ENCODE assay signal across 19 cellular contexts in the genomic region with DNA sequence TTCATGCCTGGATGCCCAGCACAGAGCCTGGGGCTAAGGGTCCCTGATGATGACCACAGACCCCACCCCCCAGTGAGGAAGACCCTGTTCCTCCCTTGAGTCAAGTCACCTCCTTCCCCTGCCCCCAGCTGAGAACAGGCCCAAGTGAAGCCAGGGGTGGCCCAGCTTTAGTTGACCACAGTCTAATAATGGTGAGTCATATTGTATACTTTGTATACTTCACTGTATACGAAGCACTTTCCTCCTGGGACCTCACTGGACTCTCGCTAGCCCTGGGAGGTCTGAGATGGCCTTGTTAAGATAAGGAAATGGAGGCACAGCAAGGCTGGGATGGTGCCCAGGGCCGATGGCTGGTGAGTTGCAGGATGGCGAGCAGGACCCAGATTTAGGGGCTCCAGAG. TPM values are rescaled to one million over a fixed set of nuclear protein-coding genes. Genes with fewer than 3 reads are reported as not detected.
DNase-seq lines count a peak whose midpoint lies in the region; ATAC-seq and TF ChIP-seq lines count a peak whose summit lies in the region.
"Had no signal": no experiment of that assay in that cellular context is flagged by ENCODE, and none has a peak within 500 bp of the region (broad histone marks: within the 10 kb centered on the region; RNA-seq: fewer than 3 reads in every experiment).

No MANE protein-coding gene starts in this region.

- POLR2A ChIA-PET in SK-N-SH (lab: Yijun Ruan, JAX): interaction anchor here (0.7 kb wide), 1 partner anchor 25 kb away, joined by 3 read pairs; no protein-coding TSS in a partner anchor
- POLR2A ChIA-PET in Panc1 (lab: Charles Lee): no interaction called here

- H3K4me3 ChIP-seq in SK-N-SH (ENCODE audit: low read depth in 2 of 2, low read length in 1 of 2): no peak overlapping the region
- no peak overlapping the region for H3K4me3 ChIP-seq in Panc1 (ENCODE audit: low read depth in 2 of 2, low read length in 2 of 2)
- no peak overlapping the region for H3K4me3 ChIP-seq in choroid plexus epithelial cell (ENCODE audit: low read depth, low read length)
- no peak overlapping the region for H3K4me3 ChIP-seq in thyroid gland (replicated peaks in 1 of 3)
- no peak overlapping the region for H3K4me3 ChIP-seq in SJCRH30
- H3K4me3 ChIP-seq: HAP-1, PC-9 had no signal

- H3K4me3 Mint-ChIP-seq in activated CD8-positive, alpha-beta memory T cell treated with anti-CD3 and anti-CD28 coated beads, Interleukin-2, amount 10 ng/mL, durations not matched to agents 7 days and 5 days: no peak overlapping the region

- H3K27me3 ChIP-seq in SK-N-SH (ENCODE audit: insufficient read depth) (no peaks in the 10 kb centered on the region), Panc1 (ENCODE audit: control insufficient read depth, insufficient read depth, low read length) (no peaks in the 10 kb centered on the region), thyroid gland (no peaks in the 10 kb centered on the region), SJCRH30 (peaks cover 3% of the 10 kb centered on the region; the same call in 1 of the 2 replicates)

- TF ChIP-seq CTCF in SK-N-SH (IDR thresholded peaks at IDR 0.05) (no peak), Panc1 (IDR thresholded peaks at IDR 0.05) (no peak), choroid plexus epithelial cell (conservative IDR thresholded peaks at IDR 0.05; ENCODE audit: low read depth, low read length) (no peak), thyroid gland (IDR thresholded peaks at IDR 0.05) (no peak)

- CTCF ChIA-PET in SK-N-SH (lab: Yijun Ruan, JAX) (interaction anchor here (1.0 to 2.8 kb wide), 5 partner anchors 9 to 194 kb away, joined by 3 to 11 read pairs (median 3); no protein-coding TSS in a partner anchor), Panc1 (lab: Charles Lee) (interaction anchor here (0.5 kb wide), 1 partner anchor 87 kb away, joined by 4 read pairs; no protein-coding TSS in a partner anchor)
- CTCF ChIA-PET in activated CD8-positive, alpha-beta memory T cell treated with anti-CD3 and anti-CD28 coated beads, Interleukin-2, amount 10 ng/mL, durations not matched to agents 7 days and 5 days (lab: Charles Lee): no interaction called here

- H3K9me3 ChIP-seq in SK-N-SH: no peaks in the 10 kb centered on the region
- no peaks in the 10 kb centered on the region for H3K9me3 ChIP-seq in Panc1 (ENCODE audit: control insufficient read depth, insufficient read depth, low read depth, low read length)
- H3K9me3 ChIP-seq in thyroid gland: no peaks in the 10 kb centered on the region
- no peaks in the 10 kb centered on the region for H3K9me3 ChIP-seq in SJCRH30 (replicated peaks)
- H3K9me3 ChIP-seq: HAP-1 had no signal

- no peaks in the 10 kb centered on the region for H3K9me3 Mint-ChIP-seq in activated CD8-positive, alpha-beta memory T cell treated with anti-CD3 and anti-CD28 coated beads, Interleukin-2, amount 10 ng/mL, durations not matched to agents 7 days and 5 days (ENCODE audit: low read depth)

- no peak for TF ChIP-seq POLR2A in thyroid gland (IDR thresholded peaks at IDR 0.05)

- no peaks in the 10 kb centered on the region for H3K9me2 ChIP-seq in SK-N-SH

- no peak for TF ChIP-seq EP300 in SK-N-SH (IDR thresholded peaks at IDR 0.05; ENCODE audit: borderline replicate concordance in 1 of 2, low read depth in 1 of 2, low read length in 1 of 2)

- intact Hi-C loops in Panc1 (cut with micrococcal nuclease; ENCODE audit: unreplicated experiment) (no loop called here), thyroid gland (cut with DNase I) (no loop called here)

- 43% methylated on average over 2 of the region's 4 CpGs for WGBS in SK-N-SH (ENCODE audit: low lambda C conversion rate)
- 87 to 100% methylated on average over 4 of the region's 4 CpGs for WGBS in thyroid gland, 2 donors

- H3K79me2 ChIP-seq in SK-N-SH (ENCODE audit: insufficient read depth): no peaks in the 10 kb centered on the region

- no TSS peak for BruUV-seq in Panc1 (replicated peaks; lab: Mats Ljungman, UMichigan)

- no peaks in the 10 kb centered on the region for H3K36me3 ChIP-seq in SK-N-SH (replicated peaks in 1 of 2; ENCODE audit: control insufficient read depth in 1 of 2, insufficient read depth in 2 of 2, low read length in 1 of 2)
- H3K36me3 ChIP-seq in Panc1 (ENCODE audit: control insufficient read depth, insufficient read depth, low read length): no peaks in the 10 kb centered on the region
- H3K36me3 ChIP-seq in thyroid gland: no peaks in the 10 kb centered on the region
- H3K36me3 ChIP-seq in SJCRH30: no peaks in the 10 kb centered on the region
- H3K36me3 ChIP-seq: HAP-1 had no signal

- H3K4me2 ChIP-seq in SK-N-SH: peak overlapping the region; percentile 15; the same call in 1 of the 2 replicates
- H3K4me2 ChIP-seq: PC-9 had no signal

- no peaks in the 10 kb centered on the region for H3K36me3 Mint-ChIP-seq in activated CD8-positive, alpha-beta memory T cell treated with anti-CD3 and anti-CD28 coated beads, Interleukin-2, amount 10 ng/mL, durations not matched to agents 7 days and 5 days

- H3K27ac ChIP-seq in SK-N-SH (ENCODE audit: low read depth in 2 of 2, low read length in 1 of 2) (no peak overlapping the region), Panc1 (ENCODE audit: low read length) (no peak overlapping the region), thyroid gland (peak overlapping the region; percentile 44 to 58 (median 50)), SJCRH30 (no peak overlapping the region)
- H3K27ac ChIP-seq: 22Rv1, PC-9 had no signal

- DNase-seq in SK-N-SH (no peak), Panc1 (ENCODE audit: low read depth, low spot score) (no peak), choroid plexus epithelial cell (ENCODE audit: low read depth) (peak; percentile 18), thyroid gland (no peak), SJCRH30 (no peak), DMS53 treated with DMSO at 0.1 percent for 48 hours (lab: John Stamatoyannopoulos, UW; ENCODE audit: unreplicated experiment) (no peak)
- DNase-seq in activated CD8-positive, alpha-beta memory T cell treated with anti-CD3 and anti-CD28 coated beads, Interleukin-2, amount 10 ng/mL, durations not matched to agents 7 days and 5 days: no peak
- DNase-seq: C1 segment of cervical spinal cord, DMS 273 treated with DMSO at 0.1 percent for 48 hours, KBM-7, NCI-H1417 treated with DMSO at 0.1 percent for 48 hours, NCI-H2029 treated with DMSO at 0.1 percent for 48 hours, NCI-H2171 treated with DMSO at 0.1 percent for 48 hours, NCI-H774, PC-9 had no signal

- peaks cover 3 to 31% of the 10 kb centered on the region in 2 experiments; a peak in 2 of 4 replicates for H3K4me1 ChIP-seq in SK-N-SH (ENCODE audit: control insufficient read depth in 1 of 2, insufficient read depth in 2 of 2, low read depth in 1 of 2, low read length in 1 of 2)
- H3K4me1 ChIP-seq in Panc1 (ENCODE audit: control insufficient read depth, insufficient read depth, low read length): peaks cover 14% of the 10 kb centered on the region
- H3K4me1 ChIP-seq in thyroid gland: peaks cover 30 to 46% of the 10 kb centered on the region in 2 donors
- H3K4me1 ChIP-seq in SJCRH30: peaks cover 36% of the 10 kb centered on the region
- H3K4me1 ChIP-seq: HAP-1 had no signal

- peaks cover 35% of the 10 kb centered on the region for H3K27me3 Mint-ChIP-seq in activated CD8-positive, alpha-beta memory T cell treated with anti-CD3 and anti-CD28 coated beads, Interleukin-2, amount 10 ng/mL, durations not matched to agents 7 days and 5 days

- no peak overlapping the region for H2AFZ ChIP-seq in SK-N-SH (ENCODE audit: low read depth)
- H2AFZ ChIP-seq: PC-9 had no signal

- in situ Hi-C loops in Panc1 (cut with HindIII; ENCODE audit: low pct_unique_long_range_greater_than_20kb, low sequenced_read_pairs): no loop called here

- H3K9ac ChIP-seq in SK-N-SH: no peak overlapping the region

- peaks cover 3% of the 10 kb centered on the region for H3K4me1 Mint-ChIP-seq in activated CD8-positive, alpha-beta memory T cell treated with anti-CD3 and anti-CD28 coated beads, Interleukin-2, amount 10 ng/mL, durations not matched to agents 7 days and 5 days

- no peaks in the 10 kb centered on the region for H4K20me1 ChIP-seq in SK-N-SH (ENCODE audit: insufficient read depth)

- ATAC-seq in SK-N-SH treated with all-trans-retinoic acid at 6 μM for 48 hours: no peak
- ATAC-seq in Panc1: 0 out of 2 replicates have a peak, but pooled peaks have one; percentile 27
- ATAC-seq in activated CD8-positive, alpha-beta memory T cell treated with anti-CD3 and anti-CD28 coated beads, Interleukin-2, amount 10 ng/mL, durations not matched to agents 7 days and 5 days: no peak
- ATAC-seq: Right ventricle myocardium inferior had no signal

- H3F3A ChIP-seq in SK-N-SH (replicated peaks; ENCODE audit: insufficient read depth): no peaks in the 10 kb centered on the region

- no peak overlapping the region for H3K27ac Mint-ChIP-seq in activated CD8-positive, alpha-beta memory T cell treated with anti-CD3 and anti-CD28 coated beads, Interleukin-2, amount 10 ng/mL, durations not matched to agents 7 days and 5 days

- no peak for TF ChIP-seq RAD21 in SK-N-SH (IDR thresholded peaks at IDR 0.05; ENCODE audit: low read length)

RNA-seq across cellular contexts. Expression of a gene that starts 3.7 kb away (rescaled TPM):
- polyA plus RNA-seq in SK-N-SH (2012; rRNA removed): 0.03 TPM in 2 replicates
- 0.05 and 0.06 TPM in 2 replicates for polyA plus RNA-seq in SK-N-SH (2012; cell fraction: cytosol; rRNA removed)
- 0.06 and 0.07 TPM in 2 replicates for polyA plus RNA-seq in SK-N-SH (2012; cell fraction: nucleus; rRNA removed)
- total RNA-seq in Panc1 (2021; ENCODE audit: unreplicated experiment) (0.51 TPM), thyroid gland (1 to 10 TPM in 3 of 4 donors, under 1 TPM in 1; 0.54 to 4.0 (median 3.8) TPM)
- polyA plus RNA-seq in Panc1 (2012; ENCODE audit: insufficient read length): 1.9 TPM
- 0.76 and 1.4 TPM in 2 replicates for total RNA-seq in SJCRH30 (2014; rRNA removed; shearing (Covaris generic))
- total RNA-seq in activated CD8-positive, alpha-beta memory T cell treated with anti-CD3 and anti-CD28 coated beads, Interleukin-2, amount 10 ng/mL, durations not matched to agents 7 days and 5 days: not detected

RNA-seq across cellular contexts. Expression of a gene that starts 45.8 kb away (rescaled TPM):
- polyA plus RNA-seq in SK-N-SH (2012; rRNA removed): 183 and 195 TPM in 2 replicates
- 76.2 and 109 TPM in 2 replicates for polyA plus RNA-seq in SK-N-SH (2012; cell fraction: cytosol; rRNA removed)
- polyA plus RNA-seq in SK-N-SH (2012; cell fraction: nucleus; rRNA removed): 446 and 520 TPM in 2 replicates
- 118 TPM for total RNA-seq in Panc1 (2021; ENCODE audit: unreplicated experiment)
- polyA plus RNA-seq in Panc1 (2012; ENCODE audit: insufficient read length): 169 TPM
- total RNA-seq in thyroid gland: 100 to 1,000 TPM in 1 of 4 donors, 10 to 100 TPM in 3; 62.3 to 130 (median 76.1) TPM
- 79.4 and 80.8 TPM in 2 replicates for total RNA-seq in SJCRH30 (2014; rRNA removed; shearing (Covaris generic))
- total RNA-seq in activated CD8-positive, alpha-beta memory T cell treated with anti-CD3 and anti-CD28 coated beads, Interleukin-2, amount 10 ng/mL, durations not matched to agents 7 days and 5 days: 10 to 100 TPM; 90.1 to 97.6 TPM

RNA-seq across cellular contexts. Expression of a gene that starts 57.6 kb away (rescaled TPM):
- polyA plus RNA-seq in SK-N-SH (2012; rRNA removed): 597 and 824 TPM in 2 replicates
- 313 and 507 TPM in 2 replicates for polyA plus RNA-seq in SK-N-SH (2012; cell fraction: cytosol; rRNA removed)
- polyA plus RNA-seq in SK-N-SH (2012; cell fraction: nucleus; rRNA removed): 180 and 321 TPM in 2 replicates
- total RNA-seq in Panc1 (2021; ENCODE audit: unreplicated experiment) (613 TPM), thyroid gland (100 to 1,000 TPM; 210 to 787 (median 471) TPM)
- 788 TPM for polyA plus RNA-seq in Panc1 (2012; ENCODE audit: insufficient read length)
- 597 and 702 TPM in 2 replicates for total RNA-seq in SJCRH30 (2014; rRNA removed; shearing (Covaris generic))
- 100 to 1,000 TPM; 445 to 484 TPM for total RNA-seq in activated CD8-positive, alpha-beta memory T cell treated with anti-CD3 and anti-CD28 coated beads, Interleukin-2, amount 10 ng/mL, durations not matched to agents 7 days and 5 days

Comparison
In these comparisons a context has a peak if more than half of its experiments do, and no peak if none do; other contexts are left out.
1. H3K27ac ChIP-seq: peak in thyroid gland (3 of 3); none in SK-N-SH (0 of 2), Panc1 (single experiment) and SJCRH30 (single experiment).